9 cellular contexts compared by ENCODE assay signal in the genomic region with DNA sequence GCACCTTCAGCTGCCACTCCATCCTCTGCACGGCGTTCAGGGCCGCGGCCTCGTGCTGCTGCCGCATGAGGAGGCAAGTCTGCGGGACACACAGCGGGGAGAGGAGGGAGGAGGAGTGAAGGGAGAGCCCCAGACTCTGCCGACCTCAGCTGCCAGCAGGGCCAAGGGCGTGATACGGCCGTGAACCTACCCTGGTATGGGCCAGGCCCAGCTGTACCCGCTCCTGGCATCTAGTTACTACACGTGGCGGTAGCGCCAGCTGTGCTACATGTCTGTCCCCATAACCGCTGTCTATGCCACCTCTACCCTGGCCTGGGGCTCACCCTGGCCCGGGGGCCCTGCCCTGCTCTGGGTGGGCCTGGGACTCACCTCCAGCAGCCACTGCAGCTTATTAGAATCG.
"Had no signal": no experiment of that assay in that cellular context is flagged by ENCODE, and none has a peak within 500 bp of the region (broad histone marks: within the 10 kb centered on the region; RNA-seq: fewer than 3 reads in every experiment).

No MANE protein-coding gene starts in this region.

- H3K9me3 ChIP-seq: stomach had no signal

- ATAC-seq: activated T-cell treated with anti-CD3 and anti-CD28 coated beads, Interleukin-2, amount 50 U/mL, for 4 hours had no signal

- H3K27ac ChIP-seq: epithelial cell of prostate had no signal

- H3K4me1 ChIP-seq: stomach had no signal

- DNase-seq: activated gamma-delta T cell treated with Interleukin-2 at 50 U/mL for 16 hours; activated T-cell treated with anti-CD3 and anti-CD28 coated beads, Interleukin-2, amount 50 U/mL, for 4 hours; caudate nucleus; cortex of kidney; effector memory CD4-positive, alpha-beta T cell; nephron progenitor cell; stimulated activated CD4-positive, alpha-beta T cell treated with anti-CD3 and anti-CD28 coated beads, Interleukin-4, amount 100 ng/mL, for 4 hours; stomach had no signal

- H3K4me3 ChIP-seq: stomach had no signal

- H3K27me3 ChIP-seq: stomach had no signal
